Comparison of ENCODE assay signal across 8 cellular contexts in the genomic region with DNA sequence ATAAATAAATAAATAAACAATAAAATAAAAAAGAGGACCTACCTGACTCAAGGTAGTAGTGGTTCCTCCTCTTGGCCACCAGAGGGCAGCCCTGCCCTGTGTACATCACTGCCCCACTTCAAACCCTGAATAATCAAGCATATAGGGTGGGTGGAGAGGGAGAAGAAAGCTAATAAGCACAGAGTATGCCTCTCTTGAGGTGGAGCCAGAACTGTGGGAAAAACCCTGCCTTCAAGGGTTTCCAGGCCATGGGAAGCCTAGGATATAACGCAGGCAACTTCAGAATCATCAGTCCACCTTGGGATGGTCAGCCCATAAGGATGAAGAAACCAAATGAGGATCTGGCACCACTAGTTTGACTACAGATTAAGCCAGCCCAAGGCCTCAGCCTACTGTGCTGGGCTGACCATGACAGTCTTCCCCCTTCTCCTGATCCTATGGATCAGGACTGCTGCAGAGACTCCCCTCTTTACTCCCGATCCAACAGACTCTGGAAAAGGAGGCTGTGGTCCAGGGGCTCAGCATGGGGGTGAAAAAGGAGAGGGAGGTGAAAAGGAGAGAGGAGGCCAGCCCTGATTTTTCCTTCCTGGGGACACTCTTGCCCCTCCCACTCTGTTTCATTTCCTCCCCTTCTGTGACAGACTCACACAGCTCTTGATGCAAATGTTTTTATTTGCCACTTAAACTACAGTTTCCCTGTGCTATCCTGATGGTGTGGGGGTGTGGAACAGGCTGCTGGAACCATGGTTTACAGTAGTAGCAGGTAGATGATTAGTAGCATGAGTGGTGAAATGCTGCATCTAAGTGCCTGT. TPM values are rescaled to one million over a fixed set of nuclear protein-coding genes. Genes with fewer than 3 reads are reported as not detected.
DNase-seq lines count a peak whose midpoint lies in the region; ATAC-seq and TF ChIP-seq lines count a peak whose summit lies in the region.

No MANE protein-coding gene starts in this region.

- peak overlapping the region in 10 of 11 experiments; percentile 8 to 68 (median 34); a peak in 16 of 22 replicates for H3K4me2 ChIP-seq in BLaER1 treated with 17β-estradiol and CSF1 and Interleukin-3, amounts not matched to agents 10 nM and 100 nM

- in situ Hi-C loops in gastrocnemius medialis (cut with MboI; ENCODE audit: low sequenced_read_pairs in 4 of 4): loop anchor here in 3 of 4 donors (5.0 to 10.0 kb wide), 2 partner anchors 55 to 58 kb away; a partner anchor contains a TSS

- no peak for TF ChIP-seq POLR2A in gastrocnemius medialis (IDR thresholded peaks at IDR 0.05)

- DNase-seq in HK-2 (ENCODE audit: unreplicated experiment) (peak; percentile 37), RPMI8226 (peak; percentile 17), Right ventricle myocardium superior (no peak), gastrocnemius medialis (no peak)
- peak; percentile 48 for DNase-seq in activated naive CD4-positive, alpha-beta T cell treated with anti-CD3 and anti-CD28 coated beads, Interleukin-2, amount 50 U/mL, for 16 hours

- H3K27ac ChIP-seq in BLaER1 treated with 17β-estradiol and CSF1 and Interleukin-3, amounts not matched to agents 10 nM and 100 nM: peak overlapping the region in 2 of 11 experiments; percentile 8 to 64; a peak in 4 of 22 replicates
- no peak overlapping the region for H3K27ac ChIP-seq in gastrocnemius medialis

- H3K9me3 ChIP-seq in BLaER1 treated with 17β-estradiol and CSF1 and Interleukin-3, amounts not matched to agents 10 nM and 100 nM (replicated peaks in 1 of 11): no peaks in the 10 kb centered on the region
- H3K9me3 ChIP-seq in gastrocnemius medialis: no peaks in the 10 kb centered on the region

- peak overlapping the region in 6 of 11 experiments; percentile 2 to 36 (median 7); a peak in 5 of 22 replicates for H3K9ac ChIP-seq in BLaER1 treated with 17β-estradiol and CSF1 and Interleukin-3, amounts not matched to agents 10 nM and 100 nM

- ATAC-seq in GM18909 (IDR thresholded peaks at IDR 0.05; ENCODE audit: poor library complexity, unreplicated experiment) (peak; percentile 78), Right ventricle myocardium superior (ENCODE audit: poor library complexity) (peak; percentile 82), gastrocnemius medialis (peak; percentile 56 to 69), HG02588 (IDR thresholded peaks at IDR 0.05; ENCODE audit: unreplicated experiment) (no peak)

- H4K20me1 ChIP-seq in BLaER1 treated with 17β-estradiol and CSF1 and Interleukin-3, amounts not matched to agents 10 nM and 100 nM: peaks cover 0 to 93% (median 0%) of the 10 kb centered on the region in 11 experiments; a peak in 7 of 22 replicates

- intact Hi-C loops in Right ventricle myocardium superior (cut with DNase I): loop anchor here (5.0 kb wide), 1 partner anchor 55 kb away; no protein-coding TSS in a partner anchor
- intact Hi-C loops in gastrocnemius medialis (cut with DNase I; ENCODE audit: low total_unique reads): loop anchor here (1.0 to 5.0 kb wide), 2 partner anchors 35 to 54 kb away; a partner anchor contains a TSS

- H3K27me3 ChIP-seq in BLaER1 treated with 17β-estradiol and CSF1 and Interleukin-3, amounts not matched to agents 10 nM and 100 nM: no peaks in the 10 kb centered on the region
- H3K27me3 ChIP-seq in gastrocnemius medialis: no peaks in the 10 kb centered on the region

- no peak overlapping the region for H3K4me3 ChIP-seq in BLaER1 treated with 17β-estradiol and CSF1 and Interleukin-3, amounts not matched to agents 10 nM and 100 nM
- H3K4me3 ChIP-seq in gastrocnemius medialis: no peak overlapping the region

- peak; percentile 48 to 90 (median 80) for TF ChIP-seq CTCF in gastrocnemius medialis (IDR thresholded peaks at IDR 0.05 in 4 of 5, conservative IDR thresholded peaks at IDR 0.05 in 1 of 5)

- H3K36me3 ChIP-seq in BLaER1 treated with 17β-estradiol and CSF1 and Interleukin-3, amounts not matched to agents 10 nM and 100 nM: peaks cover 0 to 89% (median 28%) of the 10 kb centered on the region in 11 experiments; a peak in 19 of 22 replicates
- peaks cover 0 to 30% of the 10 kb centered on the region in 2 donors for H3K36me3 ChIP-seq in gastrocnemius medialis

- peaks cover 8 to 47% (median 10%) of the 10 kb centered on the region in 10 experiments for H3K4me1 ChIP-seq in BLaER1 treated with 17β-estradiol and CSF1 and Interleukin-3, amounts not matched to agents 10 nM and 100 nM
- no peaks in the 10 kb centered on the region for H3K4me1 ChIP-seq in gastrocnemius medialis

RNA-seq across cellular contexts. Expression of a gene that starts 10.1 kb away (rescaled TPM):
- total RNA-seq in Right ventricle myocardium superior (7.9 TPM), gastrocnemius medialis (10 to 100 TPM in 1 of 4 donors, 1 to 10 TPM in 3; 1.4 to 14.1 (median 3.0) TPM)

RNA-seq across cellular contexts. Expression of a gene that starts 36.5 kb away (rescaled TPM):
- total RNA-seq in Right ventricle myocardium superior (9.9 TPM), gastrocnemius medialis (10 to 100 TPM; 16.1 to 18.5 (median 17.9) TPM)

RNA-seq across cellular contexts. Expression of a gene that starts 36.6 kb away (rescaled TPM):
- total RNA-seq in Right ventricle myocardium superior (6.4 TPM), gastrocnemius medialis (1 to 10 TPM; 3.2 to 5.1 (median 3.9) TPM)

RNA-seq across cellular contexts. Expression of a gene that starts 43.7 kb away (rescaled TPM):
- total RNA-seq in Right ventricle myocardium superior: 8.1 TPM
- total RNA-seq in gastrocnemius medialis: 1 to 10 TPM in 3 of 4 donors, under 1 TPM in 1; 0.51 to 8.7 (median 2.1) TPM

RNA-seq across cellular contexts. Expression of a gene that starts 60.0 kb away (rescaled TPM):
- total RNA-seq in Right ventricle myocardium superior (10.6 TPM), gastrocnemius medialis (10 to 100 TPM in 3 of 4 donors, 1 to 10 TPM in 1; 7.6 to 14.9 (median 11.6) TPM)

Comparison
In these comparisons a context has a peak if more than half of its experiments do, and no peak if none do; other contexts are left out.
1. DNase-seq: peak in HK-2 (single experiment), RPMI8226 (single experiment) and activated naive CD4-positive, alpha-beta T cell treated with anti-CD3 and anti-CD28 coated beads, Interleukin-2, amount 50 U/mL, for 16 hours (single experiment); none in Right ventricle myocardium superior (single experiment) and gastrocnemius medialis (0 of 2).